In the genomic region with DNA sequence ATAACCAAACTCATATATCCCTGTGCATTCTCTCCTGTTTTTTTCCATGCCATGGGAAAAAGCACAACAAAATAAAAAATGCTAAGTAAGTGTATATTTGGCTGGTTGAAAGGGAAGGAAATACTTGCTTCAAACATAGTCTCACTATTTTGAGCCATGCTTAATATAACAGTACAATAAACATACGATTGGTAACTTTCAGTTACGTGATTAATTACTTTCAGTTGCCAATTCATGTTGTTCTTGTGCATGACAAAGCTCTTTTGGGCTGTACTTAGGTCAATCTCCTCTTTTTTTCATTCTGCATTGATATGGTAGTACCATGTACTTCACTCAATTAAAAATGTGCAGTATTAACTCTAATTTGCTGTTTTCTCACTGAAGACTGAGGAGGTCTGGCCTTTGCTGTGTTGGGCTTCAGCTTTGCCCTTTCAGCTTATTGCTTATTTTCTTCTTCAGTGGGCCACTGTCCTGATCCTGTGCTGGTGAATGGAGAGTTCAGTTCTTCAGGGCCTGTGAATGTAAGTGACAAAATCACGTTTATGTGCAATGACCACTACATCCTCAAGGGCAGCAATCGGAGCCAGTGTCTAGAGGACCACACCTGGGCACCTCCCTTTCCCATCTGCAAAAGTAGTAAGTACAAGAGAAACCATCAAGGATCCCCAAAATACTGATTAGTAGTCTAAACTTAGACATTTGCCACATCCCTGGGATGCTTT, we compare ENCODE assay signal across 3 cellular contexts.
TF ChIP-seq lines count a peak whose summit lies in the region.

No MANE protein-coding gene starts in this region.

TF ChIP-seq in GM12891, 5 proteins besides CTCF, POLR2A, EP300 and RAD21:
- TF ChIP-seq POU2F2 (IDR thresholded peaks at IDR 0.05; ENCODE audit: low read depth, low read length) (no peak), SPI1 (IDR thresholded peaks at IDR 0.05; ENCODE audit: low read depth, low read length) (no peak), TAF1 (IDR thresholded peaks at IDR 0.05; ENCODE audit: low read depth, low read length) (no peak), POLR2AphosphoS5 (IDR thresholded peaks at IDR 0.05; ENCODE audit: low read depth, low read length) (no peak), PAX5 (IDR thresholded peaks at IDR 0.05; ENCODE audit: insufficient read depth, low read length, severe bottlenecking) (no peak)

TF ChIP-seq in H1, 55 proteins besides CTCF, POLR2A, EP300 and RAD21 (continues in another document):
- TF ChIP-seq TBP (IDR thresholded peaks at IDR 0.05; ENCODE audit: low read depth, low read length): no peak
- no peak for TF ChIP-seq CREB1 (IDR thresholded peaks at IDR 0.05)
- TF ChIP-seq RNF2 (IDR thresholded peaks at IDR 0.05; ENCODE audit: borderline replicate concordance, low read depth, low read length, missing control alignments, poor library complexity, severe bottlenecking): no peak
- TF ChIP-seq SP2 (IDR thresholded peaks at IDR 0.05; ENCODE audit: low read length): no peak
- TF ChIP-seq, protein P1, sequence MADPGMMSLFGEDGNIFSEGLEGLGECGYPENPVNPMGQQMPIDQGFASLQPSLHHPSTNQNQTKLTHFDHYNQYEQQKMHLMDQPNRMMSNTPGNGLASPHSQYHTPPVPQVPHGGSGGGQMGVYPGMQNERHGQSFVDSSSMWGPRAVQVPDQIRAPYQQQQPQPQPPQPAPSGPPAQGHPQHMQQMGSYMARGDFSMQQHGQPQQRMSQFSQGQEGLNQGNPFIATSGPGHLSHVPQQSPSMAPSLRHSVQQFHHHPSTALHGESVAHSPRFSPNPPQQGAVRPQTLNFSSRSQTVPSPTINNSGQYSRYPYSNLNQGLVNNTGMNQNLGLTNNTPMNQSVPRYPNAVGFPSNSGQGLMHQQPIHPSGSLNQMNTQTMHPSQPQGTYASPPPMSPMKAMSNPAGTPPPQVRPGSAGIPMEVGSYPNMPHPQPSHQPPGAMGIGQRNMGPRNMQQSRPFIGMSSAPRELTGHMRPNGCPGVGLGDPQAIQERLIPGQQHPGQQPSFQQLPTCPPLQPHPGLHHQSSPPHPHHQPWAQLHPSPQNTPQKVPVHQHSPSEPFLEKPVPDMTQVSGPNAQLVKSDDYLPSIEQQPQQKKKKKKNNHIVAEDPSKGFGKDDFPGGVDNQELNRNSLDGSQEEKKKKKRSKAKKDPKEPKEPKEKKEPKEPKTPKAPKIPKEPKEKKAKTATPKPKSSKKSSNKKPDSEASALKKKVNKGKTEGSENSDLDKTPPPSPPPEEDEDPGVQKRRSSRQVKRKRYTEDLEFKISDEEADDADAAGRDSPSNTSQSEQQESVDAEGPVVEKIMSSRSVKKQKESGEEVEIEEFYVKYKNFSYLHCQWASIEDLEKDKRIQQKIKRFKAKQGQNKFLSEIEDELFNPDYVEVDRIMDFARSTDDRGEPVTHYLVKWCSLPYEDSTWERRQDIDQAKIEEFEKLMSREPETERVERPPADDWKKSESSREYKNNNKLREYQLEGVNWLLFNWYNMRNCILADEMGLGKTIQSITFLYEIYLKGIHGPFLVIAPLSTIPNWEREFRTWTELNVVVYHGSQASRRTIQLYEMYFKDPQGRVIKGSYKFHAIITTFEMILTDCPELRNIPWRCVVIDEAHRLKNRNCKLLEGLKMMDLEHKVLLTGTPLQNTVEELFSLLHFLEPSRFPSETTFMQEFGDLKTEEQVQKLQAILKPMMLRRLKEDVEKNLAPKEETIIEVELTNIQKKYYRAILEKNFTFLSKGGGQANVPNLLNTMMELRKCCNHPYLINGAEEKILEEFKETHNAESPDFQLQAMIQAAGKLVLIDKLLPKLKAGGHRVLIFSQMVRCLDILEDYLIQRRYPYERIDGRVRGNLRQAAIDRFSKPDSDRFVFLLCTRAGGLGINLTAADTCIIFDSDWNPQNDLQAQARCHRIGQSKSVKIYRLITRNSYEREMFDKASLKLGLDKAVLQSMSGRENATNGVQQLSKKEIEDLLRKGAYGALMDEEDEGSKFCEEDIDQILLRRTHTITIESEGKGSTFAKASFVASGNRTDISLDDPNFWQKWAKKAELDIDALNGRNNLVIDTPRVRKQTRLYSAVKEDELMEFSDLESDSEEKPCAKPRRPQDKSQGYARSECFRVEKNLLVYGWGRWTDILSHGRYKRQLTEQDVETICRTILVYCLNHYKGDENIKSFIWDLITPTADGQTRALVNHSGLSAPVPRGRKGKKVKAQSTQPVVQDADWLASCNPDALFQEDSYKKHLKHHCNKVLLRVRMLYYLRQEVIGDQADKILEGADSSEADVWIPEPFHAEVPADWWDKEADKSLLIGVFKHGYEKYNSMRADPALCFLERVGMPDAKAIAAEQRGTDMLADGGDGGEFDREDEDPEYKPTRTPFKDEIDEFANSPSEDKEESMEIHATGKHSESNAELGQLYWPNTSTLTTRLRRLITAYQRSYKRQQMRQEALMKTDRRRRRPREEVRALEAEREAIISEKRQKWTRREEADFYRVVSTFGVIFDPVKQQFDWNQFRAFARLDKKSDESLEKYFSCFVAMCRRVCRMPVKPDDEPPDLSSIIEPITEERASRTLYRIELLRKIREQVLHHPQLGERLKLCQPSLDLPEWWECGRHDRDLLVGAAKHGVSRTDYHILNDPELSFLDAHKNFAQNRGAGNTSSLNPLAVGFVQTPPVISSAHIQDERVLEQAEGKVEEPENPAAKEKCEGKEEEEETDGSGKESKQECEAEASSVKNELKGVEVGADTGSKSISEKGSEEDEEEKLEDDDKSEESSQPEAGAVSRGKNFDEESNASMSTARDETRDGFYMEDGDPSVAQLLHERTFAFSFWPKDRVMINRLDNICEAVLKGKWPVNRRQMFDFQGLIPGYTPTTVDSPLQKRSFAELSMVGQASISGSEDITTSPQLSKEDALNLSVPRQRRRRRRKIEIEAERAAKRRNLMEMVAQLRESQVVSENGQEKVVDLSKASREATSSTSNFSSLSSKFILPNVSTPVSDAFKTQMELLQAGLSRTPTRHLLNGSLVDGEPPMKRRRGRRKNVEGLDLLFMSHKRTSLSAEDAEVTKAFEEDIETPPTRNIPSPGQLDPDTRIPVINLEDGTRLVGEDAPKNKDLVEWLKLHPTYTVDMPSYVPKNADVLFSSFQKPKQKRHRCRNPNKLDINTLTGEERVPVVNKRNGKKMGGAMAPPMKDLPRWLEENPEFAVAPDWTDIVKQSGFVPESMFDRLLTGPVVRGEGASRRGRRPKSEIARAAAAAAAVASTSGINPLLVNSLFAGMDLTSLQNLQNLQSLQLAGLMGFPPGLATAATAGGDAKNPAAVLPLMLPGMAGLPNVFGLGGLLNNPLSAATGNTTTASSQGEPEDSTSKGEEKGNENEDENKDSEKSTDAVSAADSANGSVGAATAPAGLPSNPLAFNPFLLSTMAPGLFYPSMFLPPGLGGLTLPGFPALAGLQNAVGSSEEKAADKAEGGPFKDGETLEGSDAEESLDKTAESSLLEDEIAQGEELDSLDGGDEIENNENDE (IDR thresholded peaks at IDR 0.05; ENCODE audit: insufficient replicate concordance, low read length): no peak
- TF ChIP-seq E2F6 (IDR thresholded peaks at IDR 0.05): no peak
- no peak for TF ChIP-seq HDAC6 (IDR thresholded peaks at IDR 0.05; ENCODE audit: low read depth, low read length)
- TF ChIP-seq ASH2L (IDR thresholded peaks at IDR 0.05; ENCODE audit: low read length): no peak
- TF ChIP-seq NANOG (IDR thresholded peaks at IDR 0.05; ENCODE audit: insufficient read depth, low read depth, low read length, poor library complexity, severe bottlenecking): no peak
- TF ChIP-seq SP4 (IDR thresholded peaks at IDR 0.05; ENCODE audit: low read length): no peak
- no peak for TF ChIP-seq CTBP2 (IDR thresholded peaks at IDR 0.05; ENCODE audit: borderline replicate concordance, insufficient read depth, insufficient read length, low read length)
- TF ChIP-seq SUZ12 (IDR thresholded peaks at IDR 0.05; ENCODE audit: low read length): no peak
- no peak for TF ChIP-seq EZH2 (IDR thresholded peaks at IDR 0.05; ENCODE audit: low read depth, low read length, severe bottlenecking)
- no peak for TF ChIP-seq TEAD4 (IDR thresholded peaks at IDR 0.05; ENCODE audit: low read depth, low read length)

TF ChIP-seq in WTC11, 78 proteins besides CTCF, POLR2A, EP300 and RAD21 (continues in another document):
- no peak for TF ChIP-seq NR3C1 (CRISPR knock-in tag; conservative IDR thresholded peaks at IDR 0.05; ENCODE audit: low read depth)
- no peak for TF ChIP-seq TP53 (CRISPR knock-in tag; IDR thresholded peaks at IDR 0.05)
- TF ChIP-seq JAZF1 (CRISPR knock-in tag; IDR thresholded peaks at IDR 0.05): no peak
- no peak for TF ChIP-seq ZNF671 (CRISPR knock-in tag; IDR thresholded peaks at IDR 0.05)
- TF ChIP-seq ATF2 (CRISPR knock-in tag; IDR thresholded peaks at IDR 0.05; ENCODE audit: borderline replicate concordance, low read depth): no peak
- no peak for TF ChIP-seq SMAD4 (CRISPR knock-in tag; IDR thresholded peaks at IDR 0.05)
- no peak for TF ChIP-seq CBFB (CRISPR knock-in tag; IDR thresholded peaks at IDR 0.05; ENCODE audit: low read depth)
- no peak for TF ChIP-seq NR2C2 (CRISPR knock-in tag; IDR thresholded peaks at IDR 0.05)
- no peak for TF ChIP-seq ZNF263 (CRISPR knock-in tag; IDR thresholded peaks at IDR 0.05; ENCODE audit: low read depth)
- TF ChIP-seq, protein P2, sequence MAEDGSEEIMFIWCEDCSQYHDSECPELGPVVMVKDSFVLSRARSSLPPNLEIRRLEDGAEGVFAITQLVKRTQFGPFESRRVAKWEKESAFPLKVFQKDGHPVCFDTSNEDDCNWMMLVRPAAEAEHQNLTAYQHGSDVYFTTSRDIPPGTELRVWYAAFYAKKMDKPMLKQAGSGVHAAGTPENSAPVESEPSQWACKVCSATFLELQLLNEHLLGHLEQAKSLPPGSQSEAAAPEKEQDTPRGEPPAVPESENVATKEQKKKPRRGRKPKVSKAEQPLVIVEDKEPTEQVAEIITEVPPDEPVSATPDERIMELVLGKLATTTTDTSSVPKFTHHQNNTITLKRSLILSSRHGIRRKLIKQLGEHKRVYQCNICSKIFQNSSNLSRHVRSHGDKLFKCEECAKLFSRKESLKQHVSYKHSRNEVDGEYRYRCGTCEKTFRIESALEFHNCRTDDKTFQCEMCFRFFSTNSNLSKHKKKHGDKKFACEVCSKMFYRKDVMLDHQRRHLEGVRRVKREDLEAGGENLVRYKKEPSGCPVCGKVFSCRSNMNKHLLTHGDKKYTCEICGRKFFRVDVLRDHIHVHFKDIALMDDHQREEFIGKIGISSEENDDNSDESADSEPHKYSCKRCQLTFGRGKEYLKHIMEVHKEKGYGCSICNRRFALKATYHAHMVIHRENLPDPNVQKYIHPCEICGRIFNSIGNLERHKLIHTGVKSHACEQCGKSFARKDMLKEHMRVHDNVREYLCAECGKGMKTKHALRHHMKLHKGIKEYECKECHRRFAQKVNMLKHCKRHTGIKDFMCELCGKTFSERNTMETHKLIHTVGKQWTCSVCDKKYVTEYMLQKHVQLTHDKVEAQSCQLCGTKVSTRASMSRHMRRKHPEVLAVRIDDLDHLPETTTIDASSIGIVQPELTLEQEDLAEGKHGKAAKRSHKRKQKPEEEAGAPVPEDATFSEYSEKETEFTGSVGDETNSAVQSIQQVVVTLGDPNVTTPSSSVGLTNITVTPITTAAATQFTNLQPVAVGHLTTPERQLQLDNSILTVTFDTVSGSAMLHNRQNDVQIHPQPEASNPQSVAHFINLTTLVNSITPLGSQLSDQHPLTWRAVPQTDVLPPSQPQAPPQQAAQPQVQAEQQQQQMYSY (CRISPR knock-in tag; IDR thresholded peaks at IDR 0.05): no peak
- TF ChIP-seq TCF7 (CRISPR knock-in tag; IDR thresholded peaks at IDR 0.05; ENCODE audit: low read depth): no peak
- TF ChIP-seq E2F5 (CRISPR knock-in tag; IDR thresholded peaks at IDR 0.05): no peak
- TF ChIP-seq, protein P3, sequence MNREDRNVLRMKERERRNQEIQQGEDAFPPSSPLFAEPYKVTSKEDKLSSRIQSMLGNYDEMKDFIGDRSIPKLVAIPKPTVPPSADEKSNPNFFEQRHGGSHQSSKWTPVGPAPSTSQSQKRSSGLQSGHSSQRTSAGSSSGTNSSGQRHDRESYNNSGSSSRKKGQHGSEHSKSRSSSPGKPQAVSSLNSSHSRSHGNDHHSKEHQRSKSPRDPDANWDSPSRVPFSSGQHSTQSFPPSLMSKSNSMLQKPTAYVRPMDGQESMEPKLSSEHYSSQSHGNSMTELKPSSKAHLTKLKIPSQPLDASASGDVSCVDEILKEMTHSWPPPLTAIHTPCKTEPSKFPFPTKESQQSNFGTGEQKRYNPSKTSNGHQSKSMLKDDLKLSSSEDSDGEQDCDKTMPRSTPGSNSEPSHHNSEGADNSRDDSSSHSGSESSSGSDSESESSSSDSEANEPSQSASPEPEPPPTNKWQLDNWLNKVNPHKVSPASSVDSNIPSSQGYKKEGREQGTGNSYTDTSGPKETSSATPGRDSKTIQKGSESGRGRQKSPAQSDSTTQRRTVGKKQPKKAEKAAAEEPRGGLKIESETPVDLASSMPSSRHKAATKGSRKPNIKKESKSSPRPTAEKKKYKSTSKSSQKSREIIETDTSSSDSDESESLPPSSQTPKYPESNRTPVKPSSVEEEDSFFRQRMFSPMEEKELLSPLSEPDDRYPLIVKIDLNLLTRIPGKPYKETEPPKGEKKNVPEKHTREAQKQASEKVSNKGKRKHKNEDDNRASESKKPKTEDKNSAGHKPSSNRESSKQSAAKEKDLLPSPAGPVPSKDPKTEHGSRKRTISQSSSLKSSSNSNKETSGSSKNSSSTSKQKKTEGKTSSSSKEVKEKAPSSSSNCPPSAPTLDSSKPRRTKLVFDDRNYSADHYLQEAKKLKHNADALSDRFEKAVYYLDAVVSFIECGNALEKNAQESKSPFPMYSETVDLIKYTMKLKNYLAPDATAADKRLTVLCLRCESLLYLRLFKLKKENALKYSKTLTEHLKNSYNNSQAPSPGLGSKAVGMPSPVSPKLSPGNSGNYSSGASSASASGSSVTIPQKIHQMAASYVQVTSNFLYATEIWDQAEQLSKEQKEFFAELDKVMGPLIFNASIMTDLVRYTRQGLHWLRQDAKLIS (CRISPR knock-in tag; IDR thresholded peaks at IDR 0.05; ENCODE audit: borderline replicate concordance): no peak
- TF ChIP-seq ZNF138 (CRISPR knock-in tag; conservative IDR thresholded peaks at IDR 0.05): no peak
- no peak for TF ChIP-seq ATF6 (CRISPR knock-in tag; IDR thresholded peaks at IDR 0.05)
